14 cellular contexts compared by ENCODE assay signal in genomic region chr13:113616281-113616906, GRCh38. TPM values are rescaled to one million over a fixed set of nuclear protein-coding genes. Genes with fewer than 3 reads are reported as not detected.
A peak's percentile ranks its signal among the peaks of the same experiment; 100 is the strongest.
DNase-seq lines count a peak whose midpoint lies in the region; ATAC-seq and TF ChIP-seq lines count a peak whose summit lies in the region.
"Had no signal": no experiment of that assay in that cellular context is flagged by ENCODE, and none has a peak within 500 bp of the region (broad histone marks: within the 10 kb centered on the region; RNA-seq: fewer than 3 reads in every experiment).

No MANE protein-coding gene starts in this region.

- no peak overlapping the region for H3K27ac Mint-ChIP-seq in naive thymus-derived CD8-positive, alpha-beta T cell
- H3K27ac Mint-ChIP-seq: stimulated activated effector memory CD8-positive, alpha-beta T cell treated with anti-CD3 and anti-CD28 coated beads, Interleukin-12 subunit alpha, Interleukin-12 subunit beta, amount 100 ng/mL, for 72 hours had no signal

- H3K36me3 ChIP-seq in endocrine pancreas (ENCODE audit: control insufficient read depth, insufficient read depth, low read length) (no peaks in the 10 kb centered on the region), mucosa of stomach (ENCODE audit: control insufficient read depth, insufficient read depth, low read length) (no peaks in the 10 kb centered on the region)

- H3K9ac ChIP-seq in endocrine pancreas (ENCODE audit: control insufficient read depth, insufficient read depth, low read length), result peak overlapping the region; percentile 47
- H3K9ac ChIP-seq in mucosa of stomach (ENCODE audit: low read length), result peak overlapping the region; percentile 8

- H3K9me3 Mint-ChIP-seq in naive thymus-derived CD8-positive, alpha-beta T cell, result no peaks in the 10 kb centered on the region
- H3K9me3 Mint-ChIP-seq: naive B cell; stimulated activated effector memory CD8-positive, alpha-beta T cell treated with anti-CD3 and anti-CD28 coated beads, Interleukin-12 subunit alpha, Interleukin-12 subunit beta, amount 100 ng/mL, for 72 hours had no signal

- TF ChIP-seq POLR2A in NB4 (IDR thresholded peaks at IDR 0.05; ENCODE audit: extremely low read depth, insufficient read length), result no peak

- H3K4me3 Mint-ChIP-seq in naive thymus-derived CD8-positive, alpha-beta T cell, result no peak overlapping the region
- H3K4me3 Mint-ChIP-seq: naive B cell; stimulated activated effector memory CD8-positive, alpha-beta T cell treated with anti-CD3 and anti-CD28 coated beads, Interleukin-12 subunit alpha, Interleukin-12 subunit beta, amount 100 ng/mL, for 72 hours had no signal

- ATAC-seq in naive thymus-derived CD8-positive, alpha-beta T cell, result no peak
- ATAC-seq in HG03045 (IDR thresholded peaks at IDR 0.05; ENCODE audit: unreplicated experiment), result no peak
- ATAC-seq: esophagus mucosa; stimulated activated effector memory CD8-positive, alpha-beta T cell treated with anti-CD3 and anti-CD28 coated beads, Interleukin-12 subunit alpha, Interleukin-12 subunit beta, amount 100 ng/mL, for 72 hours had no signal

- H3K4me1 ChIP-seq in endocrine pancreas (ENCODE audit: control insufficient read depth, insufficient read depth, low read length) (peaks cover 5% of the 10 kb centered on the region), mucosa of stomach (ENCODE audit: control insufficient read depth, insufficient read depth, low read length) (peaks cover 23% of the 10 kb centered on the region)

- H3K27me3 ChIP-seq in endocrine pancreas (ENCODE audit: control insufficient read depth, insufficient read depth, low read length), result no peaks in the 10 kb centered on the region
- no peaks in the 10 kb centered on the region for H3K27me3 ChIP-seq in mucosa of stomach (ENCODE audit: control insufficient read depth, insufficient read depth, low read length)

- peaks cover 0 to 10% (median under 1%) of the 10 kb centered on the region in 4 donors for H3K4me1 Mint-ChIP-seq in naive thymus-derived CD8-positive, alpha-beta T cell

- no peaks in the 10 kb centered on the region for H3K9me3 ChIP-seq in endocrine pancreas (ENCODE audit: control insufficient read depth, low read length)
- H3K9me3 ChIP-seq in mucosa of stomach (ENCODE audit: control insufficient read depth, low read length), result no peaks in the 10 kb centered on the region

- H3K4me3 ChIP-seq in NB4 (ENCODE audit: low read depth, low read length) (no peak overlapping the region), endocrine pancreas (ENCODE audit: control insufficient read depth, insufficient read depth, low read length) (no peak overlapping the region), mucosa of stomach (ENCODE audit: low read length) (no peak overlapping the region)

- peak; percentile 95 to 96 for DNase-seq in AML-193 (lab: John Stamatoyannopoulos, UW)
- DNase-seq in NB4 (ENCODE audit: low read depth), result peak; percentile 87
- no peak for DNase-seq in COR-L47 (lab: John Stamatoyannopoulos, UW)
- DNase-seq in naive thymus-derived CD8-positive, alpha-beta T cell, result no peak
- DNase-seq in SHP77 treated with DMSO at 0.1 percent for 48 hours (lab: John Stamatoyannopoulos, UW), result no peak
- DNase-seq: DND-41; naive B cell; NCI-H1694 treated with DMSO at 0.1 percent for 48 hours; NK-92 treated with Interleukin-12 subunit alpha and Interleukin-12 subunit beta, amount 100 ng/mL, for 24 hours had no signal

- no peaks in the 10 kb centered on the region for H3K27me3 Mint-ChIP-seq in naive thymus-derived CD8-positive, alpha-beta T cell
- H3K27me3 Mint-ChIP-seq: naive B cell had no signal

- POLR2A ChIA-PET in naive thymus-derived CD8-positive, alpha-beta T cell (lab: Charles Lee), result no interaction called here

- TF ChIP-seq CTCF in NB4 (IDR thresholded peaks at IDR 0.05; ENCODE audit: low read depth, low read length), result no peak

- peaks cover 0 to 17% (median 0%) of the 10 kb centered on the region in 3 donors for H3K36me3 Mint-ChIP-seq in naive thymus-derived CD8-positive, alpha-beta T cell

RNA-seq across cellular contexts. Expression of gene TFDP1, which starts 31.8 kb away (rescaled TPM):
- total RNA-seq in naive thymus-derived CD8-positive, alpha-beta T cell, result 10 to 100 TPM; 17.1 to 18.1 TPM
- polyA plus RNA-seq in naive thymus-derived CD8-positive, alpha-beta T cell, result 10 to 100 TPM; 50.1 to 61.9 (median 50.3) TPM

RNA-seq across cellular contexts. Expression of gene ATP4B, which starts 41.6 kb away (rescaled TPM):
- not detected for total RNA-seq in naive thymus-derived CD8-positive, alpha-beta T cell
- not detected for polyA plus RNA-seq in naive thymus-derived CD8-positive, alpha-beta T cell
- total RNA-seq: esophagus mucosa had no signal

RNA-seq across cellular contexts. Expression of gene GRK1, which starts 50.6 kb away (rescaled TPM):
- total RNA-seq in naive thymus-derived CD8-positive, alpha-beta T cell, result not detected
- not detected for polyA plus RNA-seq in naive thymus-derived CD8-positive, alpha-beta T cell
- total RNA-seq: esophagus mucosa had no signal

Comparison
In these comparisons a context has a peak if more than half of its experiments do, and no peak if none do; other contexts are left out.
1. DNase-seq: peak in AML-193 (2 of 2) and NB4 (single experiment); none in COR-L47 (single experiment), naive thymus-derived CD8-positive, alpha-beta T cell (0 of 10) and SHP77 treated with DMSO at 0.1 percent for 48 hours (single experiment).